ENCODE assay signal across 9 cellular contexts in the genomic region with DNA sequence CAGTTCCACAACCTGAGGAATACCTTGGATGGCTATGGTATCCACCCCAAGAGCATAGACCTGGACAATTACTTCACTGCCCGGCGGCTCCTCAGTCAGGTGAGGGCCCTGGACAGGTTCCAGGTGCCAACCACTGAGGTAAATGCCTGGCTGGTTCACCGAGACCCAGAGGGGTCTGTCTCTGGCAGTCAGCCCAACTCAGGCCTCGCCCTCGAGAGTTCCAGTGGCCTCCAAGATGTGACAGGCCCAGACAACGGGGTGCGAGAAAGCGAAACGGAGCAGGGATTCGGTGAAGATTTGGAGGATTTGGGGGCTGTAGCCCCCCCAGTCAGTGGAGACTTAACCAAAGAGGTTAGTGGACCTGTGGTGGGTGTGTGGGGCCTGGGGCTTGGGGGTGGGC. TPM values are rescaled to one million over a fixed set of nuclear protein-coding genes. Genes with fewer than 3 reads are reported as not detected.
DNase-seq lines count a peak whose midpoint lies in the region; ATAC-seq and TF ChIP-seq lines count a peak whose summit lies in the region.
"Had no signal": no experiment of that assay in that cellular context is flagged by ENCODE, and none has a peak within 500 bp of the region (broad histone marks: within the 10 kb centered on the region; RNA-seq: fewer than 3 reads in every experiment).

No MANE protein-coding gene starts in this region.

- peaks cover 10% of the 10 kb centered on the region for H3K36me3 ChIP-seq in right atrium auricular region

- H3K9me3 Mint-ChIP-seq in activated T-helper 1 cell treated with anti-CD3 and anti-CD28 coated beads, Interleukin-12 subunit alpha, Interleukin-12 subunit beta, Interleukin-2, Interleukin-4 antibody, amounts not matched to agents 30 ng/mL and 10 ng/mL and 1 ng/mL, durations not matched to agents 14 hours and 24 hours and 36 hours, result no peaks in the 10 kb centered on the region

- H3K9me3 ChIP-seq in right atrium auricular region, result no peaks in the 10 kb centered on the region

- H3K27ac ChIP-seq in right atrium auricular region (peak overlapping the region; percentile 98 to 99), skin epidermis (peak overlapping the region in 18 of 21 experiments; percentile 12 to 98 (median 95))

- DNase-seq in HFF-Myc (ENCODE audit: extremely low read depth, low read depth) (no peak), right atrium auricular region (ENCODE audit: low spot score) (no peak), lower leg skin (ENCODE audit: low spot score in 2 of 2) (no peak)
- DNase-seq in activated T-helper 1 cell treated with anti-CD3 and anti-CD28 coated beads, Interleukin-12 subunit alpha, Interleukin-12 subunit beta, Interleukin-2, Interleukin-4 antibody, amounts not matched to agents 30 ng/mL and 10 ng/mL and 1 ng/mL, durations not matched to agents 14 hours and 24 hours and 36 hours (ENCODE audit: low spot score), result no peak
- DNase-seq: effector CD4-positive, alpha-beta T cell had no signal

- peak overlapping the region; percentile 24; the same call in 1 of the 2 replicates for H3K4me3 ChIP-seq in HFF-Myc (replicated peaks; ENCODE audit: low read depth, low read length)
- peak overlapping the region; percentile 28 to 82 for H3K4me3 ChIP-seq in right atrium auricular region
- peak overlapping the region in 2 of 7 experiments; percentile 15 to 18 for H3K4me3 ChIP-seq in skin epidermis
- no peak overlapping the region for H3K4me3 ChIP-seq in lower leg skin (ENCODE audit: low read depth, poor library complexity, severe bottlenecking)

- no peaks in the 10 kb centered on the region for H3K27me3 ChIP-seq in right atrium auricular region

- no peak for TF ChIP-seq POLR2A in lower leg skin (IDR thresholded peaks at IDR 0.05)

- no peak for ATAC-seq in GM21423 (IDR thresholded peaks at IDR 0.05; ENCODE audit: unreplicated experiment)
- ATAC-seq in GM18520 (IDR thresholded peaks at IDR 0.05; ENCODE audit: unreplicated experiment), result no peak
- ATAC-seq in GM18511 (IDR thresholded peaks at IDR 0.05; ENCODE audit: unreplicated experiment), result no peak

- H3K4me3 Mint-ChIP-seq in activated T-helper 1 cell treated with anti-CD3 and anti-CD28 coated beads, Interleukin-12 subunit alpha, Interleukin-12 subunit beta, Interleukin-2, Interleukin-4 antibody, amounts not matched to agents 30 ng/mL and 10 ng/mL and 1 ng/mL, durations not matched to agents 14 hours and 24 hours and 36 hours, result peak overlapping the region; percentile 99

- 41 to 55% methylated on average over 9 to 10 of the region's 10 CpGs for WGBS in lower leg skin, 2 donors

- no peak for TF ChIP-seq CTCF in HFF-Myc (IDR thresholded peaks at IDR 0.05; ENCODE audit: low read depth, low read length, missing control alignments)
- no peak for TF ChIP-seq CTCF in right atrium auricular region (IDR thresholded peaks at IDR 0.05)
- TF ChIP-seq CTCF in lower leg skin (IDR thresholded peaks at IDR 0.05), result no peak

- H3K4me1 Mint-ChIP-seq in activated T-helper 1 cell treated with anti-CD3 and anti-CD28 coated beads, Interleukin-12 subunit alpha, Interleukin-12 subunit beta, Interleukin-2, Interleukin-4 antibody, amounts not matched to agents 30 ng/mL and 10 ng/mL and 1 ng/mL, durations not matched to agents 14 hours and 24 hours and 36 hours (ENCODE audit: low read depth), result peaks cover 81% of the 10 kb centered on the region

- peaks cover 43% of the 10 kb centered on the region for H3K36me3 Mint-ChIP-seq in activated T-helper 1 cell treated with anti-CD3 and anti-CD28 coated beads, Interleukin-12 subunit alpha, Interleukin-12 subunit beta, Interleukin-2, Interleukin-4 antibody, amounts not matched to agents 30 ng/mL and 10 ng/mL and 1 ng/mL, durations not matched to agents 14 hours and 24 hours and 36 hours (ENCODE audit: low read depth)

- intact Hi-C loops in activated T-helper 1 cell treated with anti-CD3 and anti-CD28 coated beads, Interleukin-12 subunit alpha, Interleukin-12 subunit beta, Interleukin-2, Interleukin-4 antibody, amounts not matched to agents 30 ng/mL and 10 ng/mL and 1 ng/mL, durations not matched to agents 14 hours and 24 hours and 36 hours (cut with micrococcal nuclease), result no loop called here
- intact Hi-C loops in lower leg skin (cut with DNase I; ENCODE audit: low total_unique reads), result no loop called here

- no peaks in the 10 kb centered on the region for H3K27me3 Mint-ChIP-seq in activated T-helper 1 cell treated with anti-CD3 and anti-CD28 coated beads, Interleukin-12 subunit alpha, Interleukin-12 subunit beta, Interleukin-2, Interleukin-4 antibody, amounts not matched to agents 30 ng/mL and 10 ng/mL and 1 ng/mL, durations not matched to agents 14 hours and 24 hours and 36 hours (ENCODE audit: insufficient read depth)

- H3K4me1 ChIP-seq in right atrium auricular region, result peaks cover 0 to 78% of the 10 kb centered on the region in 2 donors

- H3K27ac Mint-ChIP-seq in activated T-helper 1 cell treated with anti-CD3 and anti-CD28 coated beads, Interleukin-12 subunit alpha, Interleukin-12 subunit beta, Interleukin-2, Interleukin-4 antibody, amounts not matched to agents 30 ng/mL and 10 ng/mL and 1 ng/mL, durations not matched to agents 14 hours and 24 hours and 36 hours, result peak overlapping the region; percentile 68

RNA-seq across cellular contexts. Expression of a gene that starts 3.1 kb away (rescaled TPM):
- total RNA-seq in activated T-helper 1 cell treated with anti-CD3 and anti-CD28 coated beads, Interleukin-12 subunit alpha, Interleukin-12 subunit beta, Interleukin-2, Interleukin-4 antibody, amounts not matched to agents 30 ng/mL and 10 ng/mL and 1 ng/mL, durations not matched to agents 14 hours and 24 hours and 36 hours, result 86.6 and 92.0 TPM in 2 replicates
- total RNA-seq in right atrium auricular region, result 100 to 1,000 TPM; 271 to 418 TPM
- 100 to 1,000 TPM in 3 of 4 donors, 10 to 100 TPM in 1; 97.2 to 158 (median 117) TPM for total RNA-seq in lower leg skin

RNA-seq across cellular contexts. Expression of a gene that starts 13.7 kb away (rescaled TPM):
- total RNA-seq in activated T-helper 1 cell treated with anti-CD3 and anti-CD28 coated beads, Interleukin-12 subunit alpha, Interleukin-12 subunit beta, Interleukin-2, Interleukin-4 antibody, amounts not matched to agents 30 ng/mL and 10 ng/mL and 1 ng/mL, durations not matched to agents 14 hours and 24 hours and 36 hours, result 3.4 and 5.8 TPM in 2 replicates
- total RNA-seq in right atrium auricular region, result 10 to 100 TPM; 43.5 to 48.1 TPM
- total RNA-seq in lower leg skin, result 10 to 100 TPM in 3 of 4 donors, 1 to 10 TPM in 1; 9.1 to 16.9 (median 12.9) TPM

RNA-seq across cellular contexts. Expression of a gene that starts 50.0 kb away (rescaled TPM):
- total RNA-seq in activated T-helper 1 cell treated with anti-CD3 and anti-CD28 coated beads, Interleukin-12 subunit alpha, Interleukin-12 subunit beta, Interleukin-2, Interleukin-4 antibody, amounts not matched to agents 30 ng/mL and 10 ng/mL and 1 ng/mL, durations not matched to agents 14 hours and 24 hours and 36 hours, result 61.1 and 62.4 TPM in 2 replicates
- 10 to 100 TPM; 18.3 to 22.1 TPM for total RNA-seq in right atrium auricular region
- total RNA-seq in lower leg skin, result 10 to 100 TPM; 23.2 to 33.5 (median 25.6) TPM

RNA-seq across cellular contexts. Expression of a gene that starts 56.3 kb away (rescaled TPM):
- total RNA-seq in activated T-helper 1 cell treated with anti-CD3 and anti-CD28 coated beads, Interleukin-12 subunit alpha, Interleukin-12 subunit beta, Interleukin-2, Interleukin-4 antibody, amounts not matched to agents 30 ng/mL and 10 ng/mL and 1 ng/mL, durations not matched to agents 14 hours and 24 hours and 36 hours, result 31.1 and 37.1 TPM in 2 replicates
- total RNA-seq in right atrium auricular region (1 to 10 TPM; 5.4 to 9.3 TPM), lower leg skin (10 to 100 TPM; 11.1 to 15.7 (median 13.0) TPM)
